Comparison of ENCODE assay signal across 35 cellular contexts in genomic region chr1:83781667-83782066, GRCh38.
DNase-seq lines count a peak whose midpoint lies in the region; ATAC-seq, FAIRE-seq and TF ChIP-seq lines count a peak whose summit lies in the region.
"Had no signal": no experiment of that assay in that cellular context is flagged by ENCODE, and none has a peak within 500 bp of the region (broad histone marks: within the 10 kb centered on the region; RNA-seq: fewer than 3 reads in every experiment).

No MANE protein-coding gene starts in this region.

- TF ChIP-seq POLR2A in HepG2 (IDR thresholded peaks at IDR 0.05; ENCODE audit: insufficient read depth in 1 of 2, low read depth in 2 of 2, low read length in 2 of 2), result no peak
- TF ChIP-seq POLR2A in GM12891 (IDR thresholded peaks at IDR 0.05; ENCODE audit: low read depth, low read length), result no peak
- TF ChIP-seq POLR2A in right lobe of liver (IDR thresholded peaks at IDR 0.05), result no peak

- H3K9ac ChIP-seq in liver (ENCODE audit: low read depth in 1 of 2, low read length in 2 of 2), result no peak overlapping the region
- H3K9ac ChIP-seq in HepG2 (ENCODE audit: insufficient read depth, low read depth, low read length), result no peak overlapping the region
- H3K9ac ChIP-seq: BLaER1; BLaER1 treated with 17β-estradiol and CSF1 and Interleukin-3, amounts not matched to agents 10 nM and 100 nM had no signal

- no TSS peak for BruUV-seq in HepG2 (replicated peaks; lab: Mats Ljungman, UMichigan)

- no peaks in the 10 kb centered on the region for H3K27me3 ChIP-seq in liver (ENCODE audit: control insufficient read depth in 4 of 4, insufficient read depth in 4 of 4, low read length in 3 of 4)
- no peaks in the 10 kb centered on the region; a peak in 1 of 5 replicates for H3K27me3 ChIP-seq in HepG2 (ENCODE audit: control insufficient read depth in 1 of 2, insufficient read depth in 2 of 2, low read length in 2 of 2)
- H3K27me3 ChIP-seq in right lobe of liver, result no peaks in the 10 kb centered on the region
- H3K27me3 ChIP-seq: BE2C; BLaER1; BLaER1 treated with 17β-estradiol and CSF1 and Interleukin-3, amounts not matched to agents 10 nM and 100 nM had no signal

- WGBS in liver, result 60% methylated on average over 2 of the region's 2 CpGs
- 13% methylated on average over 2 of the region's 2 CpGs for WGBS in HepG2 (ENCODE audit: low lambda C conversion rate)
- WGBS in right lobe of liver (ENCODE audit: insufficient coverage, low coverage, low lambda C conversion rate, missing lambda C conversion rate), result 45% methylated on average over 2 of the region's 2 CpGs

- TF ChIP-seq CTCF in liver (IDR thresholded peaks at IDR 0.05; ENCODE audit: low read depth, low read length, missing input control) (no peak), HepG2 (CRISPR knock-in tag; IDR thresholded peaks at IDR 0.05) (no peak), right lobe of liver (IDR thresholded peaks at IDR 0.05) (no peak)

- H3K79me2 ChIP-seq in HepG2 (ENCODE audit: insufficient read depth, low read length), result no peaks in the 10 kb centered on the region

- peaks cover 0 to 2% (median 0%) of the 10 kb centered on the region in 4 donors for H3K36me3 ChIP-seq in liver (ENCODE audit: control insufficient read depth in 4 of 4, insufficient read depth in 3 of 4, low read depth in 1 of 4, low read length in 3 of 4)
- no peaks in the 10 kb centered on the region for H3K36me3 ChIP-seq in HepG2 (replicated peaks in 1 of 2; ENCODE audit: control insufficient read depth in 1 of 2, insufficient read depth in 2 of 2, low read length in 2 of 2)
- no peaks in the 10 kb centered on the region for H3K36me3 ChIP-seq in right lobe of liver
- H3K36me3 ChIP-seq: BE2C; BLaER1; BLaER1 treated with 17β-estradiol and CSF1 and Interleukin-3, amounts not matched to agents 10 nM and 100 nM had no signal

- no peaks in the 10 kb centered on the region for H4K20me1 ChIP-seq in HepG2 (ENCODE audit: insufficient read depth, low read length)
- H4K20me1 ChIP-seq: BLaER1; BLaER1 treated with 17β-estradiol and CSF1 and Interleukin-3, amounts not matched to agents 10 nM and 100 nM had no signal

- CTCF ChIA-PET in HepG2 (lab: Yijun Ruan, JAX; ENCODE audit: low intra/inter-chr PET ratio, low total read pairs), result no interaction called here

- H2AFZ ChIP-seq in HepG2 (ENCODE audit: low read length), result no peak overlapping the region

- POLR2A ChIA-PET in HepG2 (lab: Yijun Ruan, JAX), result no interaction called here

- H3K9me3 ChIP-seq in liver (ENCODE audit: control insufficient read depth in 4 of 4, low read length in 3 of 4), result no peaks in the 10 kb centered on the region
- H3K9me3 ChIP-seq in HepG2 (ENCODE audit: low read length), result peaks cover 7% of the 10 kb centered on the region; the same call in 1 of the 2 replicates
- no peaks in the 10 kb centered on the region for H3K9me3 ChIP-seq in right lobe of liver
- H3K9me3 ChIP-seq: A549, BE2C, BLaER1, Caco-2 had no signal

- TF ChIP-seq EP300 in HepG2 (IDR thresholded peaks at IDR 0.05; ENCODE audit: low read depth in 2 of 2, low read length in 2 of 2) (no peak), HepG2 (CRISPR knock-in tag; IDR thresholded peaks at IDR 0.05; ENCODE audit: borderline replicate concordance) (no peak)

- intact Hi-C loops in HepG2 (cut with micrococcal nuclease; ENCODE audit: unreplicated experiment), result no loop called here
- intact Hi-C loops in right lobe of liver (cut with DNase I), result no loop called here

- in situ Hi-C loops in HepG2 (cut with HindIII; ENCODE audit: extremely low pct_ligation_motif_present, low pct_unique_long_range_greater_than_20kb), result no loop called here

- no peak overlapping the region for H3K4me2 ChIP-seq in HepG2 (ENCODE audit: low read depth, low read length)
- H3K4me2 ChIP-seq: A549; BLaER1; BLaER1 treated with 17β-estradiol and CSF1 and Interleukin-3, amounts not matched to agents 10 nM and 100 nM had no signal

- H3K4me3 ChIP-seq in liver (ENCODE audit: low read depth in 1 of 3, low read length in 3 of 3), result no peak overlapping the region
- H3K4me3 ChIP-seq in HepG2 (replicated peaks in 1 of 3; ENCODE audit: insufficient read depth in 1 of 3, low read depth in 2 of 3, low read length in 3 of 3), result no peak overlapping the region
- no peak overlapping the region for H3K4me3 ChIP-seq in right lobe of liver
- H3K4me3 ChIP-seq: A549; BLaER1; BLaER1 treated with 17β-estradiol and CSF1 and Interleukin-3, amounts not matched to agents 10 nM and 100 nM had no signal

- FAIRE-seq in HepG2 (lab: Jason Lieb, UNC), result no peak
- FAIRE-seq in GM12891 (lab: Jason Lieb, UNC), result peak; percentile 43
- FAIRE-seq in HTR-8/SVneo (lab: Jason Lieb, UNC), result no peak
- FAIRE-seq: A204.1, A549, D721Med had no signal

- no peak for DNase-seq in HepG2 (ENCODE audit: low spot score)
- no peak for DNase-seq in GM12891 (ENCODE audit: insufficient read length, low spot score)
- no peak for DNase-seq in left lobe of liver (ENCODE audit: low spot score)
- DNase-seq in right lobe of liver, result no peak
- DNase-seq in HTR-8/SVneo (ENCODE audit: insufficient read length, low spot score), result no peak
- DNase-seq: 8988T; ACHN; AML-193; BE2C; C1 segment of cervical spinal cord; Caco-2; Calu3; CD4-positive, alpha-beta memory T cell; CD4-positive, alpha-beta T cell; CD4-positive, CD25-positive, alpha-beta regulatory T cell; CD8-positive, alpha-beta memory T cell; CD8-positive, alpha-beta T cell; COR-L47; DMS 273 treated with DMSO at 0.1 percent for 48 hours; DMS153; DMS53; DMS79; DMS79 treated with DMSO at 0.1 percent for 48 hours; DND-41; EL had no signal

- ATAC-seq in HepG2 (no peak), left lobe of liver (peak; percentile 85), right lobe of liver (peak; percentile 73 to 94 (median 88)), GM18868 (IDR thresholded peaks at IDR 0.05; ENCODE audit: unreplicated experiment) (no peak), GM19455 (IDR thresholded peaks at IDR 0.05; ENCODE audit: unreplicated experiment) (no peak)
- ATAC-seq: A549; CD8-positive, alpha-beta T cell had no signal

- H3K27ac ChIP-seq in liver (ENCODE audit: low read depth in 1 of 2, low read length in 2 of 2) (no peak overlapping the region), HepG2 (ENCODE audit: extremely low read length, insufficient read depth, low read length) (no peak overlapping the region), right lobe of liver (no peak overlapping the region)
- H3K27ac ChIP-seq: 22Rv1; A549; BLaER1; BLaER1 treated with 17β-estradiol and CSF1 and Interleukin-3, amounts not matched to agents 10 nM and 100 nM; C4-2B had no signal

- TF ChIP-seq RAD21 in liver (IDR thresholded peaks at IDR 0.05) (no peak), HepG2 (CRISPR knock-in tag; IDR thresholded peaks at IDR 0.05) (no peak)

- H3K4me1 ChIP-seq in liver (ENCODE audit: control insufficient read depth in 4 of 4, insufficient read depth in 4 of 4, low read length in 3 of 4) (peaks cover 0 to 12% (median 5%) of the 10 kb centered on the region in 4 donors), HepG2 (ENCODE audit: insufficient read depth, low read length) (no peaks in the 10 kb centered on the region), right lobe of liver (peaks cover 0 to 17% (median 0%) of the 10 kb centered on the region in 4 donors)
- H3K4me1 ChIP-seq: A549; BE2C; BLaER1; BLaER1 treated with 17β-estradiol and CSF1 and Interleukin-3, amounts not matched to agents 10 nM and 100 nM; Caco-2 had no signal

TF ChIP-seq in liver, 16 proteins besides CTCF, POLR2A, EP300 and RAD21 (continues in another document):
- no peak for TF ChIP-seq FOXA2 (IDR thresholded peaks at IDR 0.05)
- peak; percentile 46 for TF ChIP-seq HNF4G (IDR thresholded peaks at IDR 0.05)

TF ChIP-seq in HepG2, 621 proteins besides CTCF, POLR2A, EP300 and RAD21 (continues in another document):
- TF ChIP-seq BRCA1 (CRISPR knock-in tag; IDR thresholded peaks at IDR 0.05), result no peak
- no peak for TF ChIP-seq ZNF773 (CRISPR knock-in tag; IDR thresholded peaks at IDR 0.05; ENCODE audit: borderline replicate concordance)
- TF ChIP-seq ZNF782 (CRISPR knock-in tag; IDR thresholded peaks at IDR 0.05; ENCODE audit: borderline replicate concordance), result no peak
- no peak for TF ChIP-seq MEF2D (CRISPR knock-in tag; IDR thresholded peaks at IDR 0.05)

TF ChIP-seq in GM12891, 5 proteins besides CTCF, POLR2A, EP300 and RAD21:
- TF ChIP-seq POLR2AphosphoS5 (IDR thresholded peaks at IDR 0.05; ENCODE audit: low read depth, low read length), result no peak
- no peak for TF ChIP-seq TAF1 (IDR thresholded peaks at IDR 0.05; ENCODE audit: low read depth, low read length)
- TF ChIP-seq PAX5 (IDR thresholded peaks at IDR 0.05; ENCODE audit: insufficient read depth, low read length, severe bottlenecking), result no peak
- no peak for TF ChIP-seq SPI1 (IDR thresholded peaks at IDR 0.05; ENCODE audit: low read depth, low read length)
- TF ChIP-seq POU2F2 (IDR thresholded peaks at IDR 0.05; ENCODE audit: low read depth, low read length), result no peak

Comparison
In these comparisons a context has a peak if more than half of its experiments do, and no peak if none do; other contexts are left out.
1. ATAC-seq: peak in left lobe of liver (single experiment) and right lobe of liver (4 of 4); none in HepG2 (single experiment), GM18868 (single experiment) and GM19455 (single experiment).